ENCODE assay signal across 8 cellular contexts in genomic region chr6:69072796-69073195, GRCh38.
"Had no signal": no experiment of that assay in that cellular context is flagged by ENCODE, and none has a peak within 500 bp of the region (broad histone marks: within the 10 kb centered on the region; RNA-seq: fewer than 3 reads in every experiment).

No MANE protein-coding gene starts in this region.

- H3K4me3 ChIP-seq: GM12878 had no signal

- DNase-seq: GDM1, GF-D8 had no signal

- ATAC-seq: GM12878 had no signal

- FAIRE-seq: G401.6, GM12878, GM12891, GM12892, GM18507, GM19239 had no signal
